Comparison of ENCODE assay signal across 9 cellular contexts in the genomic region with DNA sequence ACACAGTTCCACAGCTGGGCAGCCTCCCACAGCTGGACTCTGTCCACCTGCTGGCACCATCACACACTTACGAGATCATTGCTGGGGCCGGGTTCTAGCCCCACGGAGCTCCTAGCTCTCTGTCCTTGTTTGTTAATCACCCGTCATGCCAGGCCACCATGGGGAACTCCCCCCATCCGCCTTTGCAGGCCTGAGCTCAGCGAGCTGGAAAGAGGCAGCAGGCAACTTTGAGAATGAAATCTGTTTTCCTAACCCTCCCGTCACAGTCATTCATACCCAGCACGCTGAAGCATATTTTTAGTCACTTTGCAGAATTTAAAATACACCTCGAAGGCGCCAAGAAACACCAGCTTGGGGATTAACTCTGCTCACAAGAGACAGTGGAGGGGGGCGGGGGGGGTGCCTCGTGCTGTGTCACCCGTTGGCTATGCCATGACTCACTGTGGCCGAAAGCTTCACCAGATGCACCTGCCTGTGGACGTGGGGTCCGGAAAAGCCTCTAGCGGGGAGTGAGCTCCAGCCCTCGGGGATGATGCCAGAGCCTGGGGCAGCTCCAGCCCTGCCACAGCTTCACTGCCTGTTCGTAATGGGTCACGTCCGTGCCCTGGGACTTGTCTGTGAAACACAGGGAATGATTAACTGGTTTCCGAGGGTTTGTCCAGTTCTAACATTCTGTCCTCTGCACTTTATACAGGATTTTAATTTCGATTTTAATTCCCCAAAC. TPM values are rescaled to one million over a fixed set of nuclear protein-coding genes. Genes with fewer than 3 reads are reported as not detected.
DNase-seq lines count a peak whose midpoint lies in the region; ATAC-seq, FAIRE-seq and TF ChIP-seq lines count a peak whose summit lies in the region.
"Had no signal": no experiment of that assay in that cellular context is flagged by ENCODE, and none has a peak within 500 bp of the region (broad histone marks: within the 10 kb centered on the region; RNA-seq: fewer than 3 reads in every experiment).

No MANE protein-coding gene starts in this region.

- TF ChIP-seq POLR2A in A549 (IDR thresholded peaks at IDR 0.05; ENCODE audit: low read length) = no peak

- H3K4me3 ChIP-seq in A549 = no peak overlapping the region

- FAIRE-seq in A549 (lab: Jason Lieb, UNC) = no peak
- peak; percentile 42 for FAIRE-seq in GM19239 (lab: Jason Lieb, UNC)

- no peaks in the 10 kb centered on the region for H3K9me3 ChIP-seq in A549
- H3K9me3 ChIP-seq: upper lobe of right lung had no signal

- WGBS in A549 (ENCODE audit: missing lambda C conversion rate) = 19% methylated on average over 23 of the region's 23 CpGs

- ATAC-seq in A549 = peak in 1 of 2 experiments; percentile 12; a peak in 3 of 6 replicates
- ATAC-seq in T-cell (replicated peaks in 1 of 4) = no peak
- ATAC-seq in HG03045 (IDR thresholded peaks at IDR 0.05; ENCODE audit: unreplicated experiment) = no peak

- no peaks in the 10 kb centered on the region for H3K36me3 Mint-ChIP-seq in T-cell

- peak overlapping the region; percentile 4 to 41 (median 37) for H3K4me3 Mint-ChIP-seq in T-cell

- no peak overlapping the region for H3K27ac ChIP-seq in A549
- H3K27ac ChIP-seq: upper lobe of right lung had no signal

- TF ChIP-seq EP300 in A549 (IDR thresholded peaks at IDR 0.05) = no peak

- POLR2A ChIA-PET in A549 (lab: Yijun Ruan, JAX) = no interaction called here
- POLR2A ChIA-PET in T-cell (lab: Charles Lee) = no interaction called here

- H3K27me3 Mint-ChIP-seq in T-cell = peaks cover 9 to 22% of the 10 kb centered on the region in 2 donors

- TF ChIP-seq CTCF in A549 (IDR thresholded peaks at IDR 0.05) = no peak

- H3K4me1 Mint-ChIP-seq in T-cell = peaks cover 21 to 34% (median 25%) of the 10 kb centered on the region in 3 donors

- no peak for TF ChIP-seq RAD21 in A549 (conservative IDR thresholded peaks at IDR 0.05 in 1 of 2, IDR thresholded peaks at IDR 0.05 in 1 of 2)

- H3K4me1 ChIP-seq in A549 = peaks cover 38% of the 10 kb centered on the region

- no peaks in the 10 kb centered on the region for H3K9me3 Mint-ChIP-seq in T-cell

- CTCF ChIA-PET in A549 (lab: Yijun Ruan, JAX) = interaction anchor here (0.5 to 2.2 kb wide), 5 partner anchors 11 to 78 kb away, joined by 3 to 6 read pairs (median 3); no protein-coding TSS in a partner anchor
- CTCF ChIA-PET in T-cell (lab: Charles Lee) = no interaction called here

- peak in 1 of 2 experiments; percentile 40 for DNase-seq in A549 (ENCODE audit: low read depth in 1 of 2, low spot score in 1 of 2)
- peak; percentile 37 for DNase-seq in GM19239 (ENCODE audit: insufficient read length, low spot score)
- no peak for DNase-seq in T-cell
- DNase-seq in iris pigment epithelial cell (ENCODE audit: low read depth) = peak; percentile 12
- no peak for DNase-seq in stimulated activated CD4-positive, alpha-beta T cell treated with anti-CD3 and anti-CD28 coated beads, Interleukin-4, amount 100 ng/mL, for 1 hour
- no peak for DNase-seq in HuH-7.5 (ENCODE audit: low spot score)
- no peak for DNase-seq in NCI-H510A treated with DMSO at 0.1 percent for 48 hours (lab: John Stamatoyannopoulos, UW)
- DNase-seq: upper lobe of right lung had no signal

- H3K27ac Mint-ChIP-seq in T-cell = no peak overlapping the region

- peak overlapping the region; percentile 98 for H3K4me2 ChIP-seq in A549

TF ChIP-seq in A549, 52 proteins besides CTCF, POLR2A, EP300 and RAD21:
- TF ChIP-seq FOSL2 (IDR thresholded peaks at IDR 0.05) = no peak
- peak; percentile 34; the same call in 1 of the 2 replicates for TF ChIP-seq FOSL2 (CRISPR knock-in tag; IDR thresholded peaks at IDR 0.05)
- TF ChIP-seq CHD4 (IDR thresholded peaks at IDR 0.05; ENCODE audit: borderline replicate concordance) = no peak

RNA-seq across cellular contexts. Expression of gene SPNS2, which starts 1.4 kb away (rescaled TPM):
- polyA plus RNA-seq in A549 (2011; rRNA removed) (0.25 and 0.27 TPM in 2 replicates), A549 (2017; fragmentation: RNase III; extraction: RNeasy Plus Mini Kit Qiagen cat#74134 plus additional on column Dnase treatment) (0.13 to 0.46 TPM (median 0.38 TPM) in 3 replicates)
- 0.03 and 0.09 TPM in 2 replicates for polyA plus RNA-seq in A549 (2012; cell fraction: cytosol; rRNA removed)
- polyA plus RNA-seq in A549 (2012; cell fraction: nucleus; rRNA removed) = 0.05 and 0.11 TPM in 2 replicates
- polyA minus RNA-seq in A549 (2011; rRNA and poly(A)+ RNA removed) = 0.29 and 1.3 TPM in 2 replicates
- under 1 TPM; 0.30 to 0.75 (median 0.53) TPM for total RNA-seq in T-cell

RNA-seq across cellular contexts. Expression of gene MYBBP1A, which starts 57.9 kb away (rescaled TPM):
- polyA plus RNA-seq in A549 (2011; rRNA removed) (39.7 and 42.9 TPM in 2 replicates), A549 (2017; fragmentation: RNase III; extraction: RNeasy Plus Mini Kit Qiagen cat#74134 plus additional on column Dnase treatment) (95.0 to 103 TPM (median 95.1 TPM) in 3 replicates)
- polyA plus RNA-seq in A549 (2012; cell fraction: cytosol; rRNA removed) = 86.5 and 99.2 TPM in 2 replicates
- polyA plus RNA-seq in A549 (2012; cell fraction: nucleus; rRNA removed) = 314 and 436 TPM in 2 replicates
- 70.5 and 108 TPM in 2 replicates for polyA minus RNA-seq in A549 (2011; rRNA and poly(A)+ RNA removed)
- 100 to 1,000 TPM in 1 of 5 donors, 10 to 100 TPM in 4; 57.0 to 102 (median 94.2) TPM for total RNA-seq in T-cell

Comparison
In these comparisons a context has a peak if more than half of its experiments do, and no peak if none do; other contexts are left out.
1. DNase-seq: peak in GM19239 (single experiment) and iris pigment epithelial cell (single experiment); none in T-cell (0 of 34), stimulated activated CD4-positive, alpha-beta T cell treated with anti-CD3 and anti-CD28 coated beads, Interleukin-4, amount 100 ng/mL, for 1 hour (single experiment), HuH-7.5 (single experiment) and NCI-H510A treated with DMSO at 0.1 percent for 48 hours (single experiment).